9 cellular contexts compared by ENCODE assay signal in genomic region chr15:67110400-67110799, GRCh38. TPM values are rescaled to one million over a fixed set of nuclear protein-coding genes. Genes with fewer than 3 reads are reported as not detected.
DNase-seq lines count a peak whose midpoint lies in the region; ATAC-seq and TF ChIP-seq lines count a peak whose summit lies in the region.
"Had no signal": no experiment of that assay in that cellular context is flagged by ENCODE, and none has a peak within 500 bp of the region (broad histone marks: within the 10 kb centered on the region; RNA-seq: fewer than 3 reads in every experiment).

No MANE protein-coding gene starts in this region.

- H3K4me1 Mint-ChIP-seq in T-helper 2 cell treated with Interferon-gamma antibody and Interleukin-4, amounts not matched to agents 5 μg/mL and 100 μg/mL, for 36 hours (ENCODE audit: low read depth) = peaks cover 85% of the 10 kb centered on the region
- H3K4me1 Mint-ChIP-seq in chondrocyte (ENCODE audit: low read depth) = peaks cover 68% of the 10 kb centered on the region

- peaks cover 64% of the 10 kb centered on the region for H3K36me3 Mint-ChIP-seq in T-helper 2 cell treated with Interferon-gamma antibody and Interleukin-4, amounts not matched to agents 5 μg/mL and 100 μg/mL, for 36 hours (ENCODE audit: low read depth)
- peaks cover 3% of the 10 kb centered on the region for H3K36me3 Mint-ChIP-seq in chondrocyte (ENCODE audit: low read depth)

- peaks cover 19% of the 10 kb centered on the region for H3K9me3 Mint-ChIP-seq in T-helper 2 cell treated with Interferon-gamma antibody and Interleukin-4, amounts not matched to agents 5 μg/mL and 100 μg/mL, for 36 hours
- H3K9me3 Mint-ChIP-seq in chondrocyte (ENCODE audit: low read depth) = peaks cover 9% of the 10 kb centered on the region

- DNase-seq in T-helper 2 cell treated with Interferon-gamma antibody and Interleukin-4, amounts not matched to agents 5 μg/mL and 100 μg/mL, for 36 hours (ENCODE audit: low spot score) = no peak
- no peak for DNase-seq in T-helper 2 cell
- DNase-seq in chondrocyte (ENCODE audit: low spot score) = no peak
- no peak for DNase-seq in NCI-H2029 (lab: John Stamatoyannopoulos, UW)
- no peak for DNase-seq in activated effector memory CD4-positive, alpha-beta T cell treated with anti-CD3 and anti-CD28 coated beads, Interleukin-2, amount 50 U/mL, for 16 hours
- DNase-seq in amygdala (lab: John Stamatoyannopoulos, UW) = no peak
- DNase-seq: WERI-Rb-1 had no signal

- no peaks in the 10 kb centered on the region for H3K9me3 ChIP-seq in skeletal muscle tissue (ENCODE audit: control insufficient read depth in 3 of 3, low read length in 3 of 3)

- no peaks in the 10 kb centered on the region for H3K27me3 ChIP-seq in skeletal muscle tissue (ENCODE audit: control insufficient read depth in 3 of 3, insufficient read depth in 3 of 3, low read length in 3 of 3)

- H3K36me3 ChIP-seq in skeletal muscle tissue (ENCODE audit: control insufficient read depth in 3 of 3, insufficient read depth in 3 of 3, low read length in 3 of 3) = no peaks in the 10 kb centered on the region
- H3K36me3 ChIP-seq: WERI-Rb-1 had no signal

- no peak overlapping the region for H3K4me3 ChIP-seq in skeletal muscle tissue (ENCODE audit: low read length in 3 of 3)

- TF ChIP-seq CTCF in chondrocyte (IDR thresholded peaks at IDR 0.05) = no peak

- H3K4me3 Mint-ChIP-seq in T-helper 2 cell treated with Interferon-gamma antibody and Interleukin-4, amounts not matched to agents 5 μg/mL and 100 μg/mL, for 36 hours = no peak overlapping the region
- no peak overlapping the region for H3K4me3 Mint-ChIP-seq in chondrocyte (ENCODE audit: unreplicated experiment)

- peak overlapping the region; percentile 47 for H3K27ac Mint-ChIP-seq in T-helper 2 cell treated with Interferon-gamma antibody and Interleukin-4, amounts not matched to agents 5 μg/mL and 100 μg/mL, for 36 hours
- peak overlapping the region; percentile 93 for H3K27ac Mint-ChIP-seq in chondrocyte (ENCODE audit: unreplicated experiment)

- H3K27ac ChIP-seq in skeletal muscle tissue (ENCODE audit: low read depth, low read length) = peak overlapping the region; percentile 56
- H3K27ac ChIP-seq: WERI-Rb-1 had no signal

- no peaks in the 10 kb centered on the region for H3K27me3 Mint-ChIP-seq in T-helper 2 cell treated with Interferon-gamma antibody and Interleukin-4, amounts not matched to agents 5 μg/mL and 100 μg/mL, for 36 hours (ENCODE audit: low read depth)
- no peaks in the 10 kb centered on the region for H3K27me3 Mint-ChIP-seq in chondrocyte (ENCODE audit: low read depth)

- no peak overlapping the region for H3K9ac ChIP-seq in skeletal muscle tissue (ENCODE audit: low read depth in 1 of 3, low read length in 3 of 3)

- H3K4me1 ChIP-seq in skeletal muscle tissue (ENCODE audit: control insufficient read depth in 3 of 3, insufficient read depth in 3 of 3, low read length in 3 of 3) = peaks cover 60 to 77% (median 68%) of the 10 kb centered on the region in 3 donors

- peak; percentile 46 for ATAC-seq in HG03135 (IDR thresholded peaks at IDR 0.05; ENCODE audit: unreplicated experiment)

RNA-seq across cellular contexts. Expression of gene SMAD3, which starts 45.0 kb away (rescaled TPM):
- total RNA-seq in chondrocyte (19.0 to 27.2 TPM (median 23.2 TPM) in 3 replicates), skeletal muscle tissue (17.2 TPM)
